In the genomic region with DNA sequence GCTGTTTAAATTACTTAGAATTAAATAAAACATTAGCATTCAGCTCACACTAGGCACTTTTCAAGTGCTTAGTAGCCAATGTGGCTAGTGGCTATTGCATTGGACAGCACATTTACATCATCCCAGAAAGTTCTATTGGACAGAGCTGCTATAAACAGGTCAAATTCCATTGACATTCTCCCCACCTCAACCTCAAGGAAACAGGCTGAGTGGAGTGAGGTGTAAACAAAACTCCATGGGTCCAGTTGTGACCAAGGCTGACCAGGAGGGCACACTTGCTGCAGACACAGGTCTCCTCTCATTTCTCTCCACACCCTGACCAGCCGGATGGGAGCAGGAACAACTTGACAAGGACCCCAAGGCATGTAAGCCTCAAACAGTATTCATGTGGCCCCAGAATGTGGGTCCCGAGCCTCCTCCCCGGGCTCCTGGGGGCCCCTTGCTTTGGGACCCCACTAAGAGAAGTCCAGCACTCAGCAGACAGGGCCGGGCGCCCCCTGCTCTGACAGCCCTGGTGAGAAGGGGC, we compare ENCODE assay signal across 8 cellular contexts. TPM values are rescaled to one million over a fixed set of nuclear protein-coding genes. Genes with fewer than 3 reads are reported as not detected.
A peak's percentile ranks its signal among the peaks of the same experiment; 100 is the strongest.
DNase-seq lines count a peak whose midpoint lies in the region; ATAC-seq and TF ChIP-seq lines count a peak whose summit lies in the region.

No MANE protein-coding gene starts in this region.

- no peak overlapping the region for H3K27ac ChIP-seq in GM23338 (ENCODE audit: low read depth)
- peak overlapping the region; percentile 12 to 47 (median 35) for H3K27ac ChIP-seq in gastrocnemius medialis

- H3K4me2 ChIP-seq in GM23338, result peak overlapping the region; percentile 87

- no peaks in the 10 kb centered on the region for H3K36me3 Mint-ChIP-seq in GM23338 (ENCODE audit: low read depth)
- H3K36me3 Mint-ChIP-seq in T-helper 17 cell (ENCODE audit: low read depth), result no peaks in the 10 kb centered on the region

- H3K27ac Mint-ChIP-seq in GM23338 (no peak overlapping the region), T-helper 17 cell (no peak overlapping the region)

- H3K27me3 Mint-ChIP-seq in GM23338 (ENCODE audit: insufficient read depth, low read depth, poor library complexity) (peaks cover 21% of the 10 kb centered on the region), T-helper 17 cell (peaks cover 33% of the 10 kb centered on the region)

- no peaks in the 10 kb centered on the region for H3K79me2 ChIP-seq in GM23338 (replicated peaks; ENCODE audit: insufficient read depth)

- ATAC-seq in GM23338 (peak; percentile 10; the same call in 1 of the 3 replicates), T-helper 17 cell (no peak), left cardiac atrium (peak; percentile 7 to 9), gastrocnemius medialis (peak in 1 of 2 donors; percentile 21), GM18498 (IDR thresholded peaks at IDR 0.05; ENCODE audit: unreplicated experiment) (no peak), GM21723 (IDR thresholded peaks at IDR 0.05; ENCODE audit: unreplicated experiment) (no peak)

- no peaks in the 10 kb centered on the region for H4K20me1 ChIP-seq in GM23338 (replicated peaks; ENCODE audit: insufficient read depth)

- H3K4me3 Mint-ChIP-seq in GM23338, result peak overlapping the region; percentile 86
- H3K4me3 Mint-ChIP-seq in T-helper 17 cell, result peak overlapping the region; percentile 81

- H3K9me3 Mint-ChIP-seq in GM23338, result no peaks in the 10 kb centered on the region

- H3K4me3 ChIP-seq in GM23338, result peak overlapping the region; percentile 63
- H3K4me3 ChIP-seq in gastrocnemius medialis, result peak overlapping the region; percentile 59 to 86 (median 70)

- no peak for TF ChIP-seq POLR2A in gastrocnemius medialis (IDR thresholded peaks at IDR 0.05)

- H3K9me3 ChIP-seq in T-helper 17 cell (ENCODE audit: control insufficient read depth, low read length, poor library complexity, severe bottlenecking), result no peaks in the 10 kb centered on the region
- H3K9me3 ChIP-seq in gastrocnemius medialis, result no peaks in the 10 kb centered on the region

- no peaks in the 10 kb centered on the region for H3K9me2 ChIP-seq in GM23338 (ENCODE audit: insufficient read depth)

- no peaks in the 10 kb centered on the region for H3K36me3 ChIP-seq in GM23338 (ENCODE audit: insufficient read depth)
- no peaks in the 10 kb centered on the region for H3K36me3 ChIP-seq in gastrocnemius medialis

- intact Hi-C loops in left cardiac atrium (cut with DNase I), result no loop called here
- intact Hi-C loops in gastrocnemius medialis (cut with DNase I; ENCODE audit: low total_unique reads), result loop anchor here (2.0 kb wide), 1 partner anchor 25 kb away; no protein-coding TSS in a partner anchor

- H3K4me1 Mint-ChIP-seq in GM23338, result peaks cover 40% of the 10 kb centered on the region
- H3K4me1 Mint-ChIP-seq in T-helper 17 cell, result peaks cover 12% of the 10 kb centered on the region

- peak overlapping the region; percentile 98 for H2AFZ ChIP-seq in GM23338

- H3F3A ChIP-seq in GM23338 (replicated peaks; ENCODE audit: low read depth), result 0 out of 2 replicates have a peak, but pooled peaks cover 7% of the 10 kb centered on the region

- H3K27me3 ChIP-seq in GM23338 (ENCODE audit: insufficient read depth) (no peaks in the 10 kb centered on the region), gastrocnemius medialis (peaks cover 0 to 4% (median 0%) of the 10 kb centered on the region in 3 donors)

- DNase-seq in GM23338 (ENCODE audit: low spot score) (no peak), T-helper 17 cell (no peak), left cardiac atrium (no peak), gastrocnemius medialis (no peak), DMS53 (lab: John Stamatoyannopoulos, UW) (no peak), COLO829 (ENCODE audit: low spot score) (no peak)

- TF ChIP-seq CTCF in GM23338 (conservative IDR thresholded peaks at IDR 0.05; ENCODE audit: low read depth in 2 of 2), result no peak
- peak in 1 of 5 experiments; percentile 20 for TF ChIP-seq CTCF in gastrocnemius medialis (IDR thresholded peaks at IDR 0.05 in 4 of 5, conservative IDR thresholded peaks at IDR 0.05 in 1 of 5)

- in situ Hi-C loops in gastrocnemius medialis (cut with MboI; ENCODE audit: low sequenced_read_pairs in 4 of 4), result no loop called here

- H3K4me1 ChIP-seq in GM23338 (ENCODE audit: insufficient read depth) (peaks cover 28% of the 10 kb centered on the region), gastrocnemius medialis (peaks cover 0 to 3% of the 10 kb centered on the region in 2 donors)

TF ChIP-seq in GM23338, 12 proteins besides CTCF, POLR2A, EP300 and RAD21 (continues in another document):
- TF ChIP-seq, protein P1, sequence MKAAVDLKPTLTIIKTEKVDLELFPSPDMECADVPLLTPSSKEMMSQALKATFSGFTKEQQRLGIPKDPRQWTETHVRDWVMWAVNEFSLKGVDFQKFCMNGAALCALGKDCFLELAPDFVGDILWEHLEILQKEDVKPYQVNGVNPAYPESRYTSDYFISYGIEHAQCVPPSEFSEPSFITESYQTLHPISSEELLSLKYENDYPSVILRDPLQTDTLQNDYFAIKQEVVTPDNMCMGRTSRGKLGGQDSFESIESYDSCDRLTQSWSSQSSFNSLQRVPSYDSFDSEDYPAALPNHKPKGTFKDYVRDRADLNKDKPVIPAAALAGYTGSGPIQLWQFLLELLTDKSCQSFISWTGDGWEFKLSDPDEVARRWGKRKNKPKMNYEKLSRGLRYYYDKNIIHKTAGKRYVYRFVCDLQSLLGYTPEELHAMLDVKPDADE (IDR thresholded peaks at IDR 0.05), result no peak
- TF ChIP-seq NANOG (IDR thresholded peaks at IDR 0.05; ENCODE audit: borderline replicate concordance) (no peak), EZH2phosphoT487 (IDR thresholded peaks at IDR 0.05; ENCODE audit: unreplicated experiment) (no peak), REST (IDR thresholded peaks at IDR 0.05; ENCODE audit: unreplicated experiment) (no peak), EZH2 (IDR thresholded peaks at IDR 0.05; ENCODE audit: low read depth, unreplicated experiment) (no peak), CREB1 (CRISPR knock-in tag; IDR thresholded peaks at IDR 0.05; ENCODE audit: low read depth) (no peak), STAT1 (IDR thresholded peaks at IDR 0.05; ENCODE audit: unreplicated experiment) (no peak), ZNF114 (CRISPR knock-in tag; IDR thresholded peaks at IDR 0.05) (no peak), ZNF331 (CRISPR knock-in tag; IDR thresholded peaks at IDR 0.05; ENCODE audit: low read depth) (no peak), JUNB (IDR thresholded peaks at IDR 0.05; ENCODE audit: unreplicated experiment) (no peak)

RNA-seq across cellular contexts. Expression of gene C17orf113, which starts 0.5 kb away (rescaled TPM):
- 1.8 and 2.1 TPM in 2 replicates for total RNA-seq in GM23338 (2014; rRNA removed; shearing (Covaris generic))
- polyA plus RNA-seq in GM23338 (2016; fragmentation: Nextera tagmentation; extraction: Ambion mirVana), result 0.29 and 0.38 TPM in 2 replicates
- under 1 TPM; 0.65 to 0.85 TPM for total RNA-seq in T-helper 17 cell
- under 1 TPM; 0.68 to 0.94 TPM for total RNA-seq in left cardiac atrium
- total RNA-seq in gastrocnemius medialis, result under 1 TPM; 0.13 to 0.86 (median 0.38) TPM

RNA-seq across cellular contexts. Expression of gene NKIRAS2, which starts 30.0 kb away (rescaled TPM):
- 42.5 and 52.9 TPM in 2 replicates for total RNA-seq in GM23338 (2014; rRNA removed; shearing (Covaris generic))
- polyA plus RNA-seq in GM23338 (2016; fragmentation: Nextera tagmentation; extraction: Ambion mirVana), result 31.3 and 31.7 TPM in 2 replicates
- total RNA-seq in T-helper 17 cell (10 to 100 TPM; 14.3 to 15.6 TPM), left cardiac atrium (10 to 100 TPM; 35.3 to 45.9 TPM), gastrocnemius medialis (10 to 100 TPM; 48.8 to 77.0 (median 63.4) TPM)

RNA-seq across cellular contexts. Expression of gene DNAJC7, which starts 32.7 kb away (rescaled TPM):
- total RNA-seq in GM23338 (2014; rRNA removed; shearing (Covaris generic)), result 119 and 139 TPM in 2 replicates
- polyA plus RNA-seq in GM23338 (2016; fragmentation: Nextera tagmentation; extraction: Ambion mirVana), result 136 and 141 TPM in 2 replicates
- total RNA-seq in T-helper 17 cell (100 to 1,000 TPM; 113 to 124 TPM), left cardiac atrium (10 to 100 TPM; 57.5 to 73.9 TPM), gastrocnemius medialis (10 to 100 TPM; 64.4 to 78.9 (median 66.4) TPM)

RNA-seq across cellular contexts. Expression of gene ZNF385C, which starts 48.4 kb away (rescaled TPM):
- total RNA-seq in GM23338 (2014; rRNA removed; shearing (Covaris generic)), result 1.9 and 4.6 TPM in 2 replicates
- 2.5 and 3.1 TPM in 2 replicates for polyA plus RNA-seq in GM23338 (2016; fragmentation: Nextera tagmentation; extraction: Ambion mirVana)
- total RNA-seq in T-helper 17 cell, result under 1 TPM; 0.16 to 0.20 TPM
- under 1 TPM; 0.13 to 0.27 TPM for total RNA-seq in left cardiac atrium
- under 1 TPM in 2 of 4 donors, not detected in 2; 0.26 to 0.78 TPM for total RNA-seq in gastrocnemius medialis

Comparison
In these comparisons a context has a peak if more than half of its experiments do, and no peak if none do; other contexts are left out.
1. ATAC-seq: peak in GM23338 (single experiment) and left cardiac atrium (2 of 2); none in T-helper 17 cell (single experiment), GM18498 (single experiment) and GM21723 (single experiment).